1 cellular context compared by ENCODE assay signal in the genomic region with DNA sequence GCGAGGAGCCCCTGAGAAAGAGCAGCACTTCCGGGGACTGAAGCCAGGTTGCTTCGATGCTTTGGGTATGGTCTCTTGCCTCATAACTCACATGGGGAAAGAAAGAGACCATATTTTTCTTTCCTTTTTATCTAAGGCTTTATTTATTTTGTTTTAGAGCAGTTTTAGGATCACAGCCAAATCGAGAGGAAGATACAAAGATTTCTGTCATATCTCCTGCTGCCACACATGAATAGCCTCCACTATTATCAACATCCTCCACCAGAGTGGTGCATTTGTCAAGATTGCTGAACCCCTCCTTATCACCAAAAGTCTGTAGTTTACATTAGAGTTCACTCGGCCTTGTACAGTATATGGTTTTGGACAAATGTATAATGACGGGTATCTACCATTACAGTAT.
A peak's percentile ranks its signal among the peaks of the same experiment; 100 is the strongest.
TF ChIP-seq lines count a peak whose summit lies in the region.

No MANE protein-coding gene starts in this region.

TF ChIP-seq in K562, 482 proteins besides CTCF, POLR2A, EP300 and RAD21 (continued from another document and continues in another):
- TF ChIP-seq, protein P1, sequence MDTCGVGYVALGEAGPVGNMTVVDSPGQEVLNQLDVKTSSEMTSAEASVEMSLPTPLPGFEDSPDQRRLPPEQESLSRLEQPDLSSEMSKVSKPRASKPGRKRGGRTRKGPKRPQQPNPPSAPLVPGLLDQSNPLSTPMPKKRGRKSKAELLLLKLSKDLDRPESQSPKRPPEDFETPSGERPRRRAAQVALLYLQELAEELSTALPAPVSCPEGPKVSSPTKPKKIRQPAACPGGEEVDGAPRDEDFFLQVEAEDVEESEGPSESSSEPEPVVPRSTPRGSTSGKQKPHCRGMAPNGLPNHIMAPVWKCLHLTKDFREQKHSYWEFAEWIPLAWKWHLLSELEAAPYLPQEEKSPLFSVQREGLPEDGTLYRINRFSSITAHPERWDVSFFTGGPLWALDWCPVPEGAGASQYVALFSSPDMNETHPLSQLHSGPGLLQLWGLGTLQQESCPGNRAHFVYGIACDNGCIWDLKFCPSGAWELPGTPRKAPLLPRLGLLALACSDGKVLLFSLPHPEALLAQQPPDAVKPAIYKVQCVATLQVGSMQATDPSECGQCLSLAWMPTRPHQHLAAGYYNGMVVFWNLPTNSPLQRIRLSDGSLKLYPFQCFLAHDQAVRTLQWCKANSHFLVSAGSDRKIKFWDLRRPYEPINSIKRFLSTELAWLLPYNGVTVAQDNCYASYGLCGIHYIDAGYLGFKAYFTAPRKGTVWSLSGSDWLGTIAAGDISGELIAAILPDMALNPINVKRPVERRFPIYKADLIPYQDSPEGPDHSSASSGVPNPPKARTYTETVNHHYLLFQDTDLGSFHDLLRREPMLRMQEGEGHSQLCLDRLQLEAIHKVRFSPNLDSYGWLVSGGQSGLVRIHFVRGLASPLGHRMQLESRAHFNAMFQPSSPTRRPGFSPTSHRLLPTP (IDR thresholded peaks at IDR 0.05; ENCODE audit: borderline replicate concordance, extremely low read depth, insufficient read length): no peak
- TF ChIP-seq ZNF717 (CRISPR knock-in tag; IDR thresholded peaks at IDR 0.05): no peak
- no peak for TF ChIP-seq ZNF41 (CRISPR knock-in tag; conservative IDR thresholded peaks at IDR 0.05)
- no peak for TF ChIP-seq SIX5 (IDR thresholded peaks at IDR 0.05; ENCODE audit: borderline replicate concordance in 1 of 2, insufficient read depth in 1 of 2, low read depth in 1 of 2, low read length in 2 of 2)
- TF ChIP-seq ZNF764 (CRISPR knock-in tag; IDR thresholded peaks at IDR 0.05; ENCODE audit: low read depth): no peak
- no peak for TF ChIP-seq MCM7 (IDR thresholded peaks at IDR 0.05)
- TF ChIP-seq, protein P2, sequence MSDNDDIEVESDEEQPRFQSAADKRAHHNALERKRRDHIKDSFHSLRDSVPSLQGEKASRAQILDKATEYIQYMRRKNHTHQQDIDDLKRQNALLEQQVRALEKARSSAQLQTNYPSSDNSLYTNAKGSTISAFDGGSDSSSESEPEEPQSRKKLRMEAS (CRISPR knock-in tag; IDR thresholded peaks at IDR 0.05): no peak
- no peak for TF ChIP-seq MAFK (IDR thresholded peaks at IDR 0.05; ENCODE audit: low read length)
- TF ChIP-seq, protein P3, sequence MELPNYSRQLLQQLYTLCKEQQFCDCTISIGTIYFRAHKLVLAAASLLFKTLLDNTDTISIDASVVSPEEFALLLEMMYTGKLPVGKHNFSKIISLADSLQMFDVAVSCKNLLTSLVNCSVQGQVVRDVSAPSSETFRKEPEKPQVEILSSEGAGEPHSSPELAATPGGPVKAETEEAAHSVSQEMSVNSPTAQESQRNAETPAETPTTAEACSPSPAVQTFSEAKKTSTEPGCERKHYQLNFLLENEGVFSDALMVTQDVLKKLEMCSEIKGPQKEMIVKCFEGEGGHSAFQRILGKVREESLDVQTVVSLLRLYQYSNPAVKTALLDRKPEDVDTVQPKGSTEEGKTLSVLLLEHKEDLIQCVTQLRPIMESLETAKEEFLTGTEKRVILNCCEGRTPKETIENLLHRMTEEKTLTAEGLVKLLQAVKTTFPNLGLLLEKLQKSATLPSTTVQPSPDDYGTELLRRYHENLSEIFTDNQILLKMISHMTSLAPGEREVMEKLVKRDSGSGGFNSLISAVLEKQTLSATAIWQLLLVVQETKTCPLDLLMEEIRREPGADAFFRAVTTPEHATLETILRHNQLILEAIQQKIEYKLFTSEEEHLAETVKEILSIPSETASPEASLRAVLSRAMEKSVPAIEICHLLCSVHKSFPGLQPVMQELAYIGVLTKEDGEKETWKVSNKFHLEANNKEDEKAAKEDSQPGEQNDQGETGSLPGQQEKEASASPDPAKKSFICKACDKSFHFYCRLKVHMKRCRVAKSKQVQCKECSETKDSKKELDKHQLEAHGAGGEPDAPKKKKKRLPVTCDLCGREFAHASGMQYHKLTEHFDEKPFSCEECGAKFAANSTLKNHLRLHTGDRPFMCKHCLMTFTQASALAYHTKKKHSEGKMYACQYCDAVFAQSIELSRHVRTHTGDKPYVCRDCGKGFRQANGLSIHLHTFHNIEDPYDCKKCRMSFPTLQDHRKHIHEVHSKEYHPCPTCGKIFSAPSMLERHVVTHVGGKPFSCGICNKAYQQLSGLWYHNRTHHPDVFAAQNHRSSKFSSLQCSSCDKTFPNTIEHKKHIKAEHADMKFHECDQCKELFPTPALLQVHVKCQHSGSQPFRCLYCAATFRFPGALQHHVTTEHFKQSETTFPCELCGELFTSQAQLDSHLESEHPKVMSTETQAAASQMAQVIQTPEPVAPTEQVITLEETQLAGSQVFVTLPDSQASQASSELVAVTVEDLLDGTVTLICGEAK (IDR thresholded peaks at IDR 0.05): 0 out of 2 replicates have a peak, but pooled peaks have one; percentile 24
- TF ChIP-seq, protein P3 (CRISPR knock-in tag; IDR thresholded peaks at IDR 0.05): no peak
- TF ChIP-seq TBP (optimal IDR thresholded peaks at IDR 0.05; ENCODE audit: low read depth, low read length): no peak
- no peak for TF ChIP-seq TOE1 (IDR thresholded peaks at IDR 0.05; ENCODE audit: borderline replicate concordance)
- no peak for TF ChIP-seq TOE1 (CRISPR knock-in tag; IDR thresholded peaks at IDR 0.05; ENCODE audit: borderline replicate concordance, low read depth)
- TF ChIP-seq LEF1 (IDR thresholded peaks at IDR 0.05): no peak
- TF ChIP-seq NCOA2 (IDR thresholded peaks at IDR 0.05; ENCODE audit: partially characterized antibody in 2 of 2): no peak
- TF ChIP-seq ZNF143 (CRISPR knock-in tag; IDR thresholded peaks at IDR 0.05): no peak
- TF ChIP-seq ZSCAN32 (CRISPR knock-in tag; IDR thresholded peaks at IDR 0.05): no peak
- peak; percentile 92 for TF ChIP-seq KLF16 (IDR thresholded peaks at IDR 0.05)
- no peak for TF ChIP-seq ZNF232 (CRISPR knock-in tag; IDR thresholded peaks at IDR 0.05)
- TF ChIP-seq, protein P4, sequence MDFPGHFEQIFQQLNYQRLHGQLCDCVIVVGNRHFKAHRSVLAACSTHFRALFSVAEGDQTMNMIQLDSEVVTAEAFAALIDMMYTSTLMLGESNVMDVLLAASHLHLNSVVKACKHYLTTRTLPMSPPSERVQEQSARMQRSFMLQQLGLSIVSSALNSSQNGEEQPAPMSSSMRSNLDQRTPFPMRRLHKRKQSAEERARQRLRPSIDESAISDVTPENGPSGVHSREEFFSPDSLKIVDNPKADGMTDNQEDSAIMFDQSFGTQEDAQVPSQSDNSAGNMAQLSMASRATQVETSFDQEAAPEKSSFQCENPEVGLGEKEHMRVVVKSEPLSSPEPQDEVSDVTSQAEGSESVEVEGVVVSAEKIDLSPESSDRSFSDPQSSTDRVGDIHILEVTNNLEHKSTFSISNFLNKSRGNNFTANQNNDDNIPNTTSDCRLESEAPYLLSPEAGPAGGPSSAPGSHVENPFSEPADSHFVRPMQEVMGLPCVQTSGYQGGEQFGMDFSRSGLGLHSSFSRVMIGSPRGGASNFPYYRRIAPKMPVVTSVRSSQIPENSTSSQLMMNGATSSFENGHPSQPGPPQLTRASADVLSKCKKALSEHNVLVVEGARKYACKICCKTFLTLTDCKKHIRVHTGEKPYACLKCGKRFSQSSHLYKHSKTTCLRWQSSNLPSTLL (IDR thresholded peaks at IDR 0.05): no peak
- no peak for TF ChIP-seq BACH1 (tag; IDR thresholded peaks at IDR 0.05)
- TF ChIP-seq, protein P5, sequence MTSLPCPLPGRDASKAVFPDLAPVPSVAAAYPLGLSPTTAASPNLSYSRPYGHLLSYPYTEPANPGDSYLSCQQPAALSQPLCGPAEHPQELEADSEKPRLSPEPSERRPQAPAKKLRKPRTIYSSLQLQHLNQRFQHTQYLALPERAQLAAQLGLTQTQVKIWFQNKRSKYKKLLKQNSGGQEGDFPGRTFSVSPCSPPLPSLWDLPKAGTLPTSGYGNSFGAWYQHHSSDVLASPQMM (CRISPR knock-in tag; IDR thresholded peaks at IDR 0.05): no peak
- no peak for TF ChIP-seq POLR2G (IDR thresholded peaks at IDR 0.05; ENCODE audit: low read depth, low read length)
- TF ChIP-seq NEUROD1 (IDR thresholded peaks at IDR 0.05; ENCODE audit: borderline replicate concordance, low read depth, low read length, partially characterized antibody): no peak
- TF ChIP-seq HMGN3 (IDR thresholded peaks at IDR 0.05; ENCODE audit: borderline replicate concordance, extremely low read depth, insufficient read length, low read depth, low read length): peak; percentile 62
- no peak for TF ChIP-seq BRCA1 (IDR thresholded peaks at IDR 0.05)
- TF ChIP-seq BRCA1 (CRISPR knock-in tag; IDR thresholded peaks at IDR 0.05): no peak
- no peak for TF ChIP-seq POLR2H (tag; IDR thresholded peaks at IDR 0.05; ENCODE audit: low read depth)
- no peak for TF ChIP-seq ZNF165 (CRISPR knock-in tag; IDR thresholded peaks at IDR 0.05; ENCODE audit: borderline replicate concordance)
- TF ChIP-seq CBFA2T3 (IDR thresholded peaks at IDR 0.05): peak; percentile 95
- TF ChIP-seq RCOR1 (IDR thresholded peaks at IDR 0.05; ENCODE audit: borderline replicate concordance in 1 of 2, low read depth in 2 of 2, low read length in 2 of 2): peak; percentile 85 to 98
- no peak for TF ChIP-seq FOS (IDR thresholded peaks at IDR 0.05; ENCODE audit: extremely low read depth, insufficient read length)
- no peak for TF ChIP-seq ZNF133 (CRISPR knock-in tag; IDR thresholded peaks at IDR 0.05)
- TF ChIP-seq, protein P6, sequence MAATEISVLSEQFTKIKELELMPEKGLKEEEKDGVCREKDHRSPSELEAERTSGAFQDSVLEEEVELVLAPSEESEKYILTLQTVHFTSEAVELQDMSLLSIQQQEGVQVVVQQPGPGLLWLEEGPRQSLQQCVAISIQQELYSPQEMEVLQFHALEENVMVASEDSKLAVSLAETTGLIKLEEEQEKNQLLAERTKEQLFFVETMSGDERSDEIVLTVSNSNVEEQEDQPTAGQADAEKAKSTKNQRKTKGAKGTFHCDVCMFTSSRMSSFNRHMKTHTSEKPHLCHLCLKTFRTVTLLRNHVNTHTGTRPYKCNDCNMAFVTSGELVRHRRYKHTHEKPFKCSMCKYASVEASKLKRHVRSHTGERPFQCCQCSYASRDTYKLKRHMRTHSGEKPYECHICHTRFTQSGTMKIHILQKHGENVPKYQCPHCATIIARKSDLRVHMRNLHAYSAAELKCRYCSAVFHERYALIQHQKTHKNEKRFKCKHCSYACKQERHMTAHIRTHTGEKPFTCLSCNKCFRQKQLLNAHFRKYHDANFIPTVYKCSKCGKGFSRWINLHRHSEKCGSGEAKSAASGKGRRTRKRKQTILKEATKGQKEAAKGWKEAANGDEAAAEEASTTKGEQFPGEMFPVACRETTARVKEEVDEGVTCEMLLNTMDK (IDR thresholded peaks at IDR 0.05; ENCODE audit: borderline replicate concordance, insufficient read depth, low read depth, low read length, poor library complexity, severe bottlenecking): no peak
- no peak for TF ChIP-seq ZFX (CRISPR knock-in tag; IDR thresholded peaks at IDR 0.05)
- TF ChIP-seq POLR2AphosphoS5 (IDR thresholded peaks at IDR 0.05; ENCODE audit: control insufficient read depth, insufficient read depth, low read depth, low read length): peak; percentile 91
- peak in 1 of 2 experiments; percentile 66; a peak in 1 of 4 replicates for TF ChIP-seq ARNT (IDR thresholded peaks at IDR 0.05)
- no peak for TF ChIP-seq LCOR (CRISPR knock-in tag; IDR thresholded peaks at IDR 0.05)
- no peak for TF ChIP-seq SNRNP70 (optimal IDR thresholded peaks at IDR 0.05; ENCODE audit: low read depth, low read length)
- TF ChIP-seq NFYB (IDR thresholded peaks at IDR 0.05; ENCODE audit: extremely low read depth, insufficient read length): no peak
- no peak for TF ChIP-seq HNRNPLL (IDR thresholded peaks at IDR 0.05; ENCODE audit: low read depth, low read length, poor library complexity, severe bottlenecking)
- TF ChIP-seq, protein P7, sequence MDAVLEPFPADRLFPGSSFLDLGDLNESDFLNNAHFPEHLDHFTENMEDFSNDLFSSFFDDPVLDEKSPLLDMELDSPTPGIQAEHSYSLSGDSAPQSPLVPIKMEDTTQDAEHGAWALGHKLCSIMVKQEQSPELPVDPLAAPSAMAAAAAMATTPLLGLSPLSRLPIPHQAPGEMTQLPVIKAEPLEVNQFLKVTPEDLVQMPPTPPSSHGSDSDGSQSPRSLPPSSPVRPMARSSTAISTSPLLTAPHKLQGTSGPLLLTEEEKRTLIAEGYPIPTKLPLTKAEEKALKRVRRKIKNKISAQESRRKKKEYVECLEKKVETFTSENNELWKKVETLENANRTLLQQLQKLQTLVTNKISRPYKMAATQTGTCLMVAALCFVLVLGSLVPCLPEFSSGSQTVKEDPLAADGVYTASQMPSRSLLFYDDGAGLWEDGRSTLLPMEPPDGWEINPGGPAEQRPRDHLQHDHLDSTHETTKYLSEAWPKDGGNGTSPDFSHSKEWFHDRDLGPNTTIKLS (IDR thresholded peaks at IDR 0.05; ENCODE audit: borderline replicate concordance, low read depth): no peak
- TF ChIP-seq ZKSCAN3 (CRISPR knock-in tag; IDR thresholded peaks at IDR 0.05): no peak
- no peak for TF ChIP-seq BRD9 (IDR thresholded peaks at IDR 0.05; ENCODE audit: low read depth, partially characterized antibody)
- TF ChIP-seq SRSF3 (IDR thresholded peaks at IDR 0.05; ENCODE audit: insufficient read depth, low read length): no peak
- no peak for TF ChIP-seq HEY1 (CRISPR knock-in tag; IDR thresholded peaks at IDR 0.05; ENCODE audit: borderline replicate concordance)
- no peak for TF ChIP-seq ZNF174 (CRISPR knock-in tag; IDR thresholded peaks at IDR 0.05)
- no peak for TF ChIP-seq PRPF4 (IDR thresholded peaks at IDR 0.05; ENCODE audit: insufficient read depth, low read depth, low read length, poor library complexity, severe bottlenecking)
